Comparison of ENCODE assay signal across 11 cellular contexts in genomic region chr2:1716013-1716305, GRCh38. TPM values are rescaled to one million over a fixed set of nuclear protein-coding genes. Genes with fewer than 3 reads are reported as not detected.
DNase-seq lines count a peak whose midpoint lies in the region; ATAC-seq and TF ChIP-seq lines count a peak whose summit lies in the region.
"Not testable (repeated sequence)": the region's sequence is repeated elsewhere in the genome, so short reads cannot be mapped to it uniquely, and the experiment has no call there.
"Had no signal": no experiment of that assay in that cellular context is flagged by ENCODE, and none has a peak within 500 bp of the region (broad histone marks: within the 10 kb centered on the region; RNA-seq: fewer than 3 reads in every experiment).

No MANE protein-coding gene starts in this region.

- not testable (repeated sequence) for H4K20me1 ChIP-seq in PC-3 (ENCODE audit: low read length)

- intact Hi-C loops in PC-3 (cut with micrococcal nuclease) = loop anchor here (2.0 kb wide), 1 partner anchor 15 kb away; no protein-coding TSS in a partner anchor
- intact Hi-C loops in esophagus muscularis mucosa (cut with DNase I); right cardiac atrium (cut with DNase I); mucosa of descending colon (cut with DNase I, micrococcal nuclease); spleen (cut with DNase I; ENCODE audit: low total_unique reads); uterus (cut with DNase I; ENCODE audit: low total_unique reads): not testable (repeated sequence)

- not testable (repeated sequence) for H3K27me3 ChIP-seq in AG04450 (ENCODE audit: control insufficient read depth, insufficient read depth, low read length); PC-3 (ENCODE audit: low read length); esophagus muscularis mucosa; right cardiac atrium (ENCODE audit: control insufficient read depth, insufficient read depth); spleen (replicated peaks in 1 of 7); uterus

- not testable (repeated sequence) for H3K9me3 ChIP-seq in AG04450 (ENCODE audit: control insufficient read depth, insufficient read depth, low read length); PC-3 (ENCODE audit: low read length); esophagus muscularis mucosa; right cardiac atrium (ENCODE audit: control insufficient read depth, low read length); mucosa of descending colon; spleen; uterus

- H3K79me2 ChIP-seq in PC-3 (ENCODE audit: low read length) = peaks cover 92% of the 10 kb centered on the region

- H3F3A ChIP-seq in PC-3 (ENCODE audit: low read length, unreplicated experiment) = not testable (repeated sequence)

- not testable (repeated sequence) for H3K4me3 ChIP-seq in AG04450 (ENCODE audit: low read depth, low read length); PC-3 (ENCODE audit: low read length); esophagus muscularis mucosa; right cardiac atrium (ENCODE audit: low read length); mucosa of descending colon; spleen; uterus

- H3K4me1 Mint-ChIP-seq in brain = peaks cover 70% of the 10 kb centered on the region

- 100% methylated on average over 1 of the region's 2 CpGs for WGBS in esophagus muscularis mucosa
- WGBS in right cardiac atrium = 88% methylated on average over 2 of the region's 2 CpGs
- 60 to 97% (median 82%) methylated on average over 1 to 2 of the region's 2 CpGs for WGBS in spleen, 5 donors

- TF ChIP-seq CTCF in AG04450 (IDR thresholded peaks at IDR 0.05; ENCODE audit: low read depth, low read length); PC-3 (conservative IDR thresholded peaks at IDR 0.05; ENCODE audit: low read depth, low read length); brain (conservative IDR thresholded peaks at IDR 0.05); esophagus muscularis mucosa (IDR thresholded peaks at IDR 0.05); mucosa of descending colon (IDR thresholded peaks at IDR 0.05); spleen (IDR thresholded peaks at IDR 0.05 in 8 of 11, conservative IDR thresholded peaks at IDR 0.05 in 3 of 11); uterus (IDR thresholded peaks at IDR 0.05): not testable (repeated sequence)

- H2AFZ ChIP-seq in PC-3 (ENCODE audit: low read length) = not testable (repeated sequence)

- CTCF ChIA-PET in AG04450 (lab: Charles Lee) = interaction anchor here (1.1 kb wide), 1 partner anchor 102 kb away, joined by 3 read pairs; no protein-coding TSS in a partner anchor
- CTCF ChIA-PET in PC-3 (lab: Charles Lee) = not testable (repeated sequence)

- H3K9me3 Mint-ChIP-seq in brain = not testable (repeated sequence)

- not testable (repeated sequence) for H3K36me3 Mint-ChIP-seq in brain

- ATAC-seq in PC-3, right cardiac atrium: not testable (repeated sequence)
- ATAC-seq in mucosa of descending colon = peak; percentile 45

- H3K36me3 ChIP-seq in PC-3 (ENCODE audit: low read depth, low read length) = peaks cover 11% of the 10 kb centered on the region
- not testable (repeated sequence) for H3K36me3 ChIP-seq in esophagus muscularis mucosa; mucosa of descending colon (ENCODE audit: low read depth); spleen; uterus

- not testable (repeated sequence) for DNase-seq in AG04450 (ENCODE audit: low read depth, low spot score); PC-3; esophagus muscularis mucosa (ENCODE audit: extremely low spot score); right cardiac atrium; mucosa of descending colon; spleen; uterus

- H3K27me3 Mint-ChIP-seq in brain = not testable (repeated sequence)

- peak overlapping the region in 3 of 5 experiments; percentile 76 to 93 (median 87) for H3K27ac Mint-ChIP-seq in brain

- not testable (repeated sequence) for H3K4me2 ChIP-seq in PC-3 (ENCODE audit: low read length)

- not testable (repeated sequence) for TF ChIP-seq EP300 in esophagus muscularis mucosa (IDR thresholded peaks at IDR 0.05)

- not testable (repeated sequence) for H3K9me2 ChIP-seq in PC-3 (replicated peaks; ENCODE audit: low read length)

- not testable (repeated sequence) for TF ChIP-seq POLR2A in esophagus muscularis mucosa (IDR thresholded peaks at IDR 0.05; ENCODE audit: low read depth); spleen (IDR thresholded peaks at IDR 0.05); uterus (IDR thresholded peaks at IDR 0.05)

- peak overlapping the region; percentile 31 for H3K27ac ChIP-seq in AG04450 (ENCODE audit: low read depth, low read length)
- H3K27ac ChIP-seq in PC-3 (ENCODE audit: low read length) = peak overlapping the region; percentile 99
- peak overlapping the region; percentile 40 to 65 (median 52) for H3K27ac ChIP-seq in esophagus muscularis mucosa (replicated peaks in 1 of 4)
- peak overlapping the region; percentile 19 for H3K27ac ChIP-seq in right cardiac atrium (ENCODE audit: low read length)
- peak overlapping the region in 5 of 8 donors; percentile 9 to 67 (median 58) for H3K27ac ChIP-seq in spleen
- peak overlapping the region; percentile 6 to 67 for H3K27ac ChIP-seq in uterus

- POLR2A ChIA-PET in AG04450 (lab: Yijun Ruan, JAX) = interaction anchor here (0.7 kb wide), 1 partner anchor 1180 kb away, joined by 14 read pairs; no protein-coding TSS in a partner anchor
- POLR2A ChIA-PET in PC-3 (lab: Charles Lee; ENCODE audit: unreplicated experiment) = not testable (repeated sequence)

- H3K4me1 ChIP-seq in PC-3 (ENCODE audit: insufficient read depth, low read length) (peaks cover 39% of the 10 kb centered on the region), esophagus muscularis mucosa (peaks cover 53 to 77% (median 64%) of the 10 kb centered on the region in 4 donors), right cardiac atrium (ENCODE audit: control insufficient read depth, insufficient read depth, low read length) (peaks cover 12% of the 10 kb centered on the region), spleen (peaks cover 5 to 46% (median 15%) of the 10 kb centered on the region in 6 donors), uterus (peaks cover 0 to 31% of the 10 kb centered on the region in 2 donors)
- not testable (repeated sequence) for H3K4me1 ChIP-seq in mucosa of descending colon (ENCODE audit: low read depth)

- not testable (repeated sequence) for H3K4me3 Mint-ChIP-seq in brain

- BruUV-seq in PC-3 (replicated peaks; lab: Mats Ljungman, UMichigan) = not testable (repeated sequence)

- peak overlapping the region; percentile 90 for H3K9ac ChIP-seq in PC-3 (ENCODE audit: low read length)

RNA-seq across cellular contexts. Expression of gene PXDN, which starts 28.4 kb away (rescaled TPM):
- polyA plus RNA-seq in AG04450 (2011; rRNA removed) = 271 and 329 TPM in 2 replicates
- 255 and 307 TPM in 2 replicates for polyA minus RNA-seq in AG04450 (2011; rRNA and poly(A)+ RNA removed)
- total RNA-seq in PC-3 (2014; rRNA removed) = 125 and 155 TPM in 2 replicates
- 6.9 TPM for polyA plus RNA-seq in brain (ENCODE audit: insufficient read depth, low read depth, low replicate concordance)
- total RNA-seq in esophagus muscularis mucosa = 10 to 100 TPM; 19.9 to 81.6 (median 50.1) TPM
- 10 to 100 TPM; 13.7 to 40.7 (median 22.2) TPM for total RNA-seq in right cardiac atrium
- 7.6 TPM for polyA plus RNA-seq in right cardiac atrium
- 10 to 100 TPM in 2 of 3 donors, 1 to 10 TPM in 1; 9.3 to 52.4 (median 11.9) TPM for total RNA-seq in mucosa of descending colon
- total RNA-seq in spleen = 10 to 100 TPM; 25.1 to 49.3 (median 38.7) TPM
- 1 to 10 TPM; 1.9 to 3.6 (median 1.9) TPM for polyA plus RNA-seq in spleen
- 100 to 1,000 TPM in 1 of 4 donors, 10 to 100 TPM in 3; 26.6 to 254 (median 59.8) TPM for total RNA-seq in uterus
- total RNA-seq: OCI-LY7 had no signal
- polyA plus RNA-seq: CD4-positive, CD25-positive, alpha-beta regulatory T cell; K562 had no signal

Comparison
In these comparisons a context has a peak if more than half of its experiments do, and no peak if none do; other contexts are left out.
1. H3K27ac ChIP-seq: peak in every context shown above with its lines; median percentile 99 in PC-3; 58 in spleen; 52 in esophagus muscularis mucosa; 36 in uterus; 31 in AG04450; 19 in right cardiac atrium.